ENCODE assay signal across 1 cellular context in genomic region chr6:10266462-10266861, GRCh38.
A peak's percentile ranks its signal among the peaks of the same experiment; 100 is the strongest.
TF ChIP-seq lines count a peak whose summit lies in the region.

No MANE protein-coding gene starts in this region.

TF ChIP-seq in HEK293, 187 proteins besides CTCF, POLR2A, EP300 and RAD21:
- TF ChIP-seq ZNF366 (tag by site-specific recombination; conservative IDR thresholded peaks at IDR 0.05): peak; percentile 43; the same call in 1 of the 2 replicates
- no peak for TF ChIP-seq ZNF239 (tag by site-specific recombination; IDR thresholded peaks at IDR 0.05)
- TF ChIP-seq ZNF404 (tag by site-specific recombination; IDR thresholded peaks at IDR 0.05): no peak
- TF ChIP-seq ZNF514 (tag by site-specific recombination; IDR thresholded peaks at IDR 0.05): no peak
- no peak for TF ChIP-seq ZBTB17 (tag by site-specific recombination; IDR thresholded peaks at IDR 0.05)
